Comparison of ENCODE assay signal across 16 cellular contexts in genomic region chr12:103915306-103915705, GRCh38.
"Had no signal": no experiment of that assay in that cellular context is flagged by ENCODE, and none has a peak within 500 bp of the region (broad histone marks: within the 10 kb centered on the region; RNA-seq: fewer than 3 reads in every experiment).

No MANE protein-coding gene starts in this region.

- ATAC-seq: left lobe of liver, natural killer cell, T-helper 17 cell had no signal

- H3K4me3 Mint-ChIP-seq: activated B cell treated with CpG ODN at 0.5 μM for 24 hours; activated CD4-positive, alpha-beta T cell treated with anti-CD3 and anti-CD28 coated beads, Interleukin-2, amount 10 ng/mL, durations not matched to agents 24 days and 14 days; activated naive CD4-positive, alpha-beta T cell treated with anti-CD3 and anti-CD28 coated beads for 36 hours; natural killer cell; T-helper 17 cell had no signal

- H3K4me3 ChIP-seq: thyroid gland, uterus had no signal

- H3K36me3 Mint-ChIP-seq: natural killer cell had no signal

- H3K4me1 ChIP-seq: thyroid gland, uterus had no signal

- DNase-seq: activated B cell treated with CpG ODN at 0.5 μM for 24 hours; activated CD4-positive, alpha-beta T cell treated with anti-CD3 and anti-CD28 coated beads, Interleukin-2, amount 10 ng/mL, durations not matched to agents 24 days and 14 days; activated naive CD4-positive, alpha-beta T cell treated with anti-CD3 and anti-CD28 coated beads for 36 hours; cerebellar nuclear complex; dermis blood vessel endothelial cell; foreskin melanocyte; head of caudate nucleus; mammary epithelial cell; natural killer cell; occipital lobe; stimulated activated CD4-positive, alpha-beta T cell treated with anti-CD3 and anti-CD28 coated beads, Interleukin-4, amount 100 ng/mL, for 1 hour; T-helper 17 cell; uterus had no signal

- H3K36me3 ChIP-seq: thyroid gland, uterus had no signal

- H3K27ac ChIP-seq: uterus had no signal

- FAIRE-seq: islet of Langerhans had no signal

- H3K4me1 Mint-ChIP-seq: activated B cell treated with CpG ODN at 0.5 μM for 24 hours, natural killer cell, T-helper 17 cell had no signal

- H3K9me3 ChIP-seq: thyroid gland, uterus had no signal

- H3K27ac Mint-ChIP-seq: activated B cell treated with CpG ODN at 0.5 μM for 24 hours; activated CD4-positive, alpha-beta T cell treated with anti-CD3 and anti-CD28 coated beads, Interleukin-2, amount 10 ng/mL, durations not matched to agents 24 days and 14 days; activated naive CD4-positive, alpha-beta T cell treated with anti-CD3 and anti-CD28 coated beads for 36 hours; natural killer cell; T-helper 17 cell had no signal

- H3K27me3 Mint-ChIP-seq: activated B cell treated with CpG ODN at 0.5 μM for 24 hours had no signal

- H3K27me3 ChIP-seq: thyroid gland, uterus had no signal
